In genomic region chr2:127702395-127703009, GRCh38 we compare ENCODE assay signal across 8 cellular contexts. TPM values are rescaled to one million over a fixed set of nuclear protein-coding genes. Genes with fewer than 3 reads are reported as not detected.
DNase-seq lines count a peak whose midpoint lies in the region; ATAC-seq and TF ChIP-seq lines count a peak whose summit lies in the region.

No MANE protein-coding gene starts in this region.

- intact Hi-C loops in posterior cingulate gyrus (cut with DNase I), result loop anchor here (10.0 kb wide), 1 partner anchor 392 kb away; the partner anchor contains the start of gene UGGT1

- H3K4me3 Mint-ChIP-seq in T-cell, result peak overlapping the region; percentile 80 to 91 (median 89)

- no peaks in the 10 kb centered on the region for H3K27me3 Mint-ChIP-seq in T-cell

- peaks cover 43 to 52% (median 48%) of the 10 kb centered on the region in 3 donors for H3K4me1 Mint-ChIP-seq in T-cell

- H3K4me3 ChIP-seq in GM12875 (ENCODE audit: low read depth, low read length), result peak overlapping the region; percentile 56
- H3K4me3 ChIP-seq in fibroblast of pulmonary artery (replicated peaks; ENCODE audit: low read depth, low read length), result peak overlapping the region; percentile 74
- H3K4me3 ChIP-seq in retinal pigment epithelial cell (ENCODE audit: low read length), result peak overlapping the region; percentile 47

- POLR2A ChIA-PET in T-cell (lab: Charles Lee), result interaction anchor here (0.6 to 1.1 kb wide), 6 partner anchors 18 to 186 kb away, joined by 3 to 5 read pairs (median 4); partner anchors contain the start of genes LIMS2 (in 1 of the 2) and WDR33 (in 1 of the 2)

- no peaks in the 10 kb centered on the region for H3K9me3 Mint-ChIP-seq in T-cell

- H3K36me3 Mint-ChIP-seq in T-cell, result peaks cover 27% of the 10 kb centered on the region

- ATAC-seq in T-cell (replicated peaks in 1 of 4) (no peak), GM19452 (IDR thresholded peaks at IDR 0.05; ENCODE audit: unreplicated experiment) (no peak)

- DNase-seq in T-cell, result no peak
- no peak for DNase-seq in fibroblast of pulmonary artery (ENCODE audit: low read depth)
- no peak for DNase-seq in retinal pigment epithelial cell (ENCODE audit: low read depth)
- no peak for DNase-seq in T1000 (lab: John Stamatoyannopoulos, UW)
- DNase-seq in posterior cingulate gyrus, result no peak
- no peak for DNase-seq in HUDEP-2 (lab: John Stamatoyannopoulos, UW; ENCODE audit: unreplicated experiment in 76 of 76)

- no peak for TF ChIP-seq CTCF in GM12875 (IDR thresholded peaks at IDR 0.05; ENCODE audit: borderline replicate concordance, insufficient read depth, low read depth, low read length)
- TF ChIP-seq CTCF in fibroblast of pulmonary artery (IDR thresholded peaks at IDR 0.05; ENCODE audit: low read length, missing control alignments), result no peak
- no peak for TF ChIP-seq CTCF in retinal pigment epithelial cell (conservative IDR thresholded peaks at IDR 0.05; ENCODE audit: low read depth, low read length)

- CTCF ChIA-PET in T-cell (lab: Charles Lee), result interaction anchor here (0.7 to 1.4 kb wide), 3 partner anchors 109 to 111 kb away, joined by 3 to 4 read pairs (median 3); partner anchors contain the start of gene WDR33 (in 1 of the 2)

- peak overlapping the region; percentile 92 to 93 for H3K27ac Mint-ChIP-seq in T-cell

RNA-seq across cellular contexts. Expression of gene SFT2D3, which starts 1.2 kb away (rescaled TPM):
- 10 to 100 TPM in 3 of 5 donors, 1 to 10 TPM in 2; 6.1 to 13.9 (median 12.4) TPM for total RNA-seq in T-cell

RNA-seq across cellular contexts. Expression of gene LIMS2, which starts 27.2 kb away (rescaled TPM):
- total RNA-seq in T-cell, result 10 to 100 TPM in 3 of 5 donors, 1 to 10 TPM in 2; 8.4 to 14.8 (median 10.3) TPM

RNA-seq across cellular contexts. Expression of gene GPR17, which starts 56.5 kb away (rescaled TPM):
- total RNA-seq in T-cell, result not detected
